ENCODE assay signal across 1 cellular context in genomic region chr17:40000161-40000560, GRCh38.
A peak's percentile ranks its signal among the peaks of the same experiment; 100 is the strongest.
TF ChIP-seq lines count a peak whose summit lies in the region.

No MANE protein-coding gene starts in this region.

TF ChIP-seq in HepG2, 621 proteins besides CTCF, POLR2A, EP300 and RAD21:
- TF ChIP-seq ZNF256 (CRISPR knock-in tag; conservative IDR thresholded peaks at IDR 0.05) (no peak), MAFF (IDR thresholded peaks at IDR 0.05; ENCODE audit: low read depth, low read length) (peak; percentile 61), MLX (CRISPR knock-in tag; IDR thresholded peaks at IDR 0.05) (no peak), ZNF781 (CRISPR knock-in tag; IDR thresholded peaks at IDR 0.05; ENCODE audit: borderline replicate concordance, not compliant biosample characterization) (no peak), MAFK (conservative IDR thresholded peaks at IDR 0.05 in 1 of 2, IDR thresholded peaks at IDR 0.05 in 1 of 2; ENCODE audit: low read length in 2 of 2) (peak; percentile 63 to 76; a peak in 3 of 4 replicates)
